ENCODE assay signal across 8 cellular contexts in genomic region chr11:68314203-68314885, GRCh38. TPM values are rescaled to one million over a fixed set of nuclear protein-coding genes. Genes with fewer than 3 reads are reported as not detected.
A peak's percentile ranks its signal among the peaks of the same experiment; 100 is the strongest.
DNase-seq lines count a peak whose midpoint lies in the region; ATAC-seq, FAIRE-seq and TF ChIP-seq lines count a peak whose summit lies in the region.

No MANE protein-coding gene starts in this region.

- no TSS peak for BruUV-seq in IMR-90 (replicated peaks; lab: Mats Ljungman, UMichigan)

- H2AK5ac ChIP-seq in IMR-90 (ENCODE audit: low read depth, low read length) = peak overlapping the region; percentile 44

- H3K79me1 ChIP-seq in IMR-90 (ENCODE audit: low read depth in 1 of 2, low read length in 2 of 2) = peaks cover 18 to 49% of the 10 kb centered on the region in 2 experiments

- H2BK5ac ChIP-seq in IMR-90 (ENCODE audit: low read depth, low read length, poor library complexity, severe bottlenecking) = peak overlapping the region; percentile 47

- TF ChIP-seq POLR2A in IMR-90 (IDR thresholded peaks at IDR 0.05; ENCODE audit: low read depth, low read length) (no peak), GM18505 (IDR thresholded peaks at IDR 0.05; ENCODE audit: borderline replicate concordance, extremely low read depth, insufficient read depth, insufficient read length) (no peak)

- TF ChIP-seq RAD21 in IMR-90 (IDR thresholded peaks at IDR 0.05; ENCODE audit: low read length) = no peak

- CTCF ChIA-PET in IMR-90 (lab: Yijun Ruan, JAX) = interaction anchor here (0.8 kb wide), 1 partner anchor 60 kb away, joined by 3 read pairs; no protein-coding TSS in a partner anchor

- POLR2A ChIA-PET in IMR-90 (lab: Charles Lee; ENCODE audit: unreplicated experiment) = no interaction called here

- H2BK120ac ChIP-seq in IMR-90 (ENCODE audit: low read depth, low read length) = peak overlapping the region; percentile 21; the same call in 1 of the 2 replicates

- FAIRE-seq in bronchial epithelial cell (lab: Jason Lieb, UNC) = no peak

- H3K14ac ChIP-seq in IMR-90 (replicated peaks; ENCODE audit: low read depth, low read length) = peak overlapping the region; percentile 32

- H3K9ac ChIP-seq in IMR-90 (ENCODE audit: low read depth, low read length) (peak overlapping the region; percentile 54), mucosa of rectum (ENCODE audit: low read depth in 1 of 2, low read length in 2 of 2) (peak overlapping the region; percentile 70 to 79)

- peak overlapping the region; percentile 69 for H3K4ac ChIP-seq in IMR-90 (ENCODE audit: low read depth, low read length)

- in situ Hi-C loops in IMR-90 (cut with MboI; ENCODE audit: low sequenced_read_pairs) = no loop called here

- H3K27ac ChIP-seq in IMR-90 (ENCODE audit: insufficient read depth, low read length) (peak overlapping the region; percentile 71), mucosa of rectum (ENCODE audit: low read depth in 2 of 2, low read length in 2 of 2) (peak overlapping the region; percentile 74 to 78)

- no peaks in the 10 kb centered on the region for H3K27me3 ChIP-seq in IMR-90 (ENCODE audit: control insufficient read depth, insufficient read depth, low read length)
- H3K27me3 ChIP-seq in bronchial epithelial cell (ENCODE audit: control insufficient read depth, insufficient read depth, low read length) = no peaks in the 10 kb centered on the region
- no peaks in the 10 kb centered on the region for H3K27me3 ChIP-seq in mucosa of rectum (ENCODE audit: control insufficient read depth in 2 of 2, insufficient read depth in 2 of 2, low read length in 2 of 2)

- 8% methylated on average over 8 of the region's 17 CpGs; no CpG with 5 or more reads in 1 of the 2 experiments for WGBS in IMR-90 (ENCODE audit: extremely low coverage in 2 of 2, insufficient read length in 1 of 2), 2 experiments

- peak overlapping the region; percentile 88 for H2AK9ac ChIP-seq in IMR-90 (replicated peaks; ENCODE audit: low read depth, low read length, poor library complexity)

- ATAC-seq in IMR-90 (ENCODE audit: low read depth) (peak; percentile 25), GM18505 (IDR thresholded peaks at IDR 0.05; ENCODE audit: unreplicated experiment) (no peak)

- H2AFZ ChIP-seq in IMR-90 (replicated peaks; ENCODE audit: low read length, poor library complexity) = peak overlapping the region; percentile 79

- peak overlapping the region; percentile 64 for H3K4me3 ChIP-seq in IMR-90 (ENCODE audit: insufficient read depth, low read depth, low read length)
- peak overlapping the region; percentile 55 for H3K4me3 ChIP-seq in bronchial epithelial cell (ENCODE audit: low read depth, low read length)
- peak overlapping the region; percentile 79 to 82 for H3K4me3 ChIP-seq in mucosa of rectum (ENCODE audit: low read length in 2 of 2)

- H3K56ac ChIP-seq in IMR-90 (ENCODE audit: extremely low read depth, insufficient read depth, low read length) = peak overlapping the region; percentile 5; the same call in 1 of the 2 replicates

- H3K9me3 ChIP-seq in IMR-90 (ENCODE audit: control insufficient read depth, insufficient read depth, low read length) (no peaks in the 10 kb centered on the region), mucosa of rectum (ENCODE audit: control insufficient read depth in 2 of 2, low read length in 2 of 2) (no peaks in the 10 kb centered on the region)

- H4K8ac ChIP-seq in IMR-90 (ENCODE audit: low read depth in 2 of 2, low read length in 2 of 2) = peak overlapping the region; percentile 46 to 59

- peaks cover 13% of the 10 kb centered on the region for H3K4me1 ChIP-seq in IMR-90 (ENCODE audit: control insufficient read depth, insufficient read depth, low read length)
- H3K4me1 ChIP-seq in mucosa of rectum (ENCODE audit: control insufficient read depth in 2 of 2, insufficient read depth in 2 of 2, low read length in 2 of 2) = peaks cover 36% of the 10 kb centered on the region in 2 donors

- intact Hi-C loops in IMR-90 (cut with micrococcal nuclease) = loop anchor here (1.0 to 5.0 kb wide), 3 partner anchors 40 to 133 kb away; no protein-coding TSS in a partner anchor

- H3K9me1 ChIP-seq in IMR-90 (ENCODE audit: insufficient read depth, low read length) = 0 out of 2 replicates have a peak, but pooled peaks cover 3% of the 10 kb centered on the region

- dilution Hi-C loops in IMR-90 (cut with HindIII; ENCODE audit: low sequenced_read_pairs, unreplicated experiment) = no loop called here

- peak overlapping the region; percentile 86 for H3K4me2 ChIP-seq in IMR-90 (ENCODE audit: low read depth, low read length)

- DNase-seq in AG08396 (ENCODE audit: low spot score) (peak; percentile 43), IMR-90 (no peak), bronchial epithelial cell (ENCODE audit: low read depth) (no peak), NOMO-1 treated with DMSO at 0.1 percent for 48 hours (lab: John Stamatoyannopoulos, UW; ENCODE audit: unreplicated experiment) (no peak), glomerular visceral epithelial cell (ENCODE audit: extremely low spot score) (no peak), hepatic stellate cell (ENCODE audit: low spot score) (no peak)

- H3K23ac ChIP-seq in IMR-90 (ENCODE audit: low read depth, low read length) = peak overlapping the region; percentile 57

- peak overlapping the region; percentile 1; the same call in 1 of the 3 replicates for H2BK15ac ChIP-seq in IMR-90 (ENCODE audit: low read depth, low read length)

- peak overlapping the region; percentile 23 for H2BK20ac ChIP-seq in IMR-90 (ENCODE audit: low read depth, low read length)

- H4K20me1 ChIP-seq in IMR-90 (ENCODE audit: insufficient read depth, low read length) = peaks cover 31% of the 10 kb centered on the region

- H3K36me3 ChIP-seq in IMR-90 (ENCODE audit: control insufficient read depth, insufficient read depth, low read length) (no peaks in the 10 kb centered on the region), bronchial epithelial cell (ENCODE audit: control insufficient read depth, insufficient read depth, low read length) (no peaks in the 10 kb centered on the region), mucosa of rectum (ENCODE audit: control insufficient read depth in 2 of 2, insufficient read depth in 2 of 2, low read length in 2 of 2) (no peaks in the 10 kb centered on the region)

- peak overlapping the region; percentile 43 for H4K91ac ChIP-seq in IMR-90 (ENCODE audit: insufficient read depth, low read depth, low read length)

- peak overlapping the region; percentile 30 for H3K18ac ChIP-seq in IMR-90 (ENCODE audit: low read depth, low read length)

- TF ChIP-seq CTCF in IMR-90 (conservative IDR thresholded peaks at IDR 0.05; ENCODE audit: low read depth, low read length) (no peak), bronchial epithelial cell (IDR thresholded peaks at IDR 0.05; ENCODE audit: insufficient read depth, low read length, severe bottlenecking) (no peak)

- peak overlapping the region; percentile 73 for H4K5ac ChIP-seq in IMR-90 (ENCODE audit: low read depth, low read length)

TF ChIP-seq in IMR-90, 13 proteins besides CTCF, POLR2A, EP300 and RAD21:
- no peak for TF ChIP-seq MAZ (IDR thresholded peaks at IDR 0.05; ENCODE audit: borderline replicate concordance, low read depth, low read length)
- no peak for TF ChIP-seq ELK1 (IDR thresholded peaks at IDR 0.05; ENCODE audit: borderline replicate concordance, low read depth, low read length)
- TF ChIP-seq, protein P1, sequence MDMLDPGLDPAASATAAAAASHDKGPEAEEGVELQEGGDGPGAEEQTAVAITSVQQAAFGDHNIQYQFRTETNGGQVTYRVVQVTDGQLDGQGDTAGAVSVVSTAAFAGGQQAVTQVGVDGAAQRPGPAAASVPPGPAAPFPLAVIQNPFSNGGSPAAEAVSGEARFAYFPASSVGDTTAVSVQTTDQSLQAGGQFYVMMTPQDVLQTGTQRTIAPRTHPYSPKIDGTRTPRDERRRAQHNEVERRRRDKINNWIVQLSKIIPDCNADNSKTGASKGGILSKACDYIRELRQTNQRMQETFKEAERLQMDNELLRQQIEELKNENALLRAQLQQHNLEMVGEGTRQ (IDR thresholded peaks at IDR 0.05; ENCODE audit: low read depth, low read length) = no peak
- TF ChIP-seq RCOR1 (IDR thresholded peaks at IDR 0.05; ENCODE audit: insufficient replicate concordance, low read length) = no peak
- no peak for TF ChIP-seq CHD1 (IDR thresholded peaks at IDR 0.05; ENCODE audit: low read depth, low read length)

RNA-seq across cellular contexts. Expression of gene LRP5, which starts 2.0 kb away (rescaled TPM):
- total RNA-seq in IMR-90 (2012; rRNA removed) (10.4 and 11.1 TPM in 2 replicates), bronchial epithelial cell (17.0 and 21.6 TPM in 2 replicates)
- polyA plus RNA-seq in IMR-90 (2012; rRNA removed) = 15.0 and 19.0 TPM in 2 replicates
- polyA plus RNA-seq in IMR-90 (2012; cell fraction: cytosol; rRNA removed) = 12.0 and 21.8 TPM in 2 replicates
- 13.9 and 32.5 TPM in 2 replicates for polyA plus RNA-seq in IMR-90 (2012; cell fraction: nucleus; rRNA removed; ENCODE audit: low replicate concordance)

RNA-seq across cellular contexts. Expression of gene C11orf24, which starts 42.6 kb away (rescaled TPM):
- total RNA-seq in IMR-90 (2012; rRNA removed) = 41.1 and 42.5 TPM in 2 replicates
- polyA plus RNA-seq in IMR-90 (2012; rRNA removed) = 135 and 171 TPM in 2 replicates
- 83.7 and 163 TPM in 2 replicates for polyA plus RNA-seq in IMR-90 (2012; cell fraction: cytosol; rRNA removed)
- 86.3 and 141 TPM in 2 replicates for polyA plus RNA-seq in IMR-90 (2012; cell fraction: nucleus; rRNA removed; ENCODE audit: low replicate concordance)
- 13.2 and 18.3 TPM in 2 replicates for total RNA-seq in bronchial epithelial cell
